In the genomic region with DNA sequence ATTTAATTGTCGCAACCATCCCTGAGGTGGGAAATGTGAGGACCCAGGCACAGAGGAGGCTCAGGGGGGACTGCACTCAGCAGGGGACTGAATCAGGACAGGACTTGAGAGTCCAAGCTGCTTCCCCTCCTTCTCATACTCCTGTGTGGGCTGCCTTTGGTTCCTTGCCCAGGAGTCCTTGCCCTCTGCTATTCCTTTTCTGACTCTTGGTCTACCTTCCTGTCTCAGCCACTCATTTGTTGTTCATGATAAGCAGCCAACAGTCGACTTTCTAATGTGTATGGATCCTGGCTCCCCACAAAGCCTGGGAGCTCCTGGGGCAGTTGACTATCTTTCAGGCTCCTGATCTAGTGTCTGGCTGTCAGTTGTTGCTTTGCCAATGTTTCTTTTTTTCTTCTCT, we compare ENCODE assay signal across 1 cellular context.
TF ChIP-seq lines count a peak whose summit lies in the region.

No MANE protein-coding gene starts in this region.

TF ChIP-seq in endothelial cell of umbilical vein, 7 proteins besides CTCF, POLR2A, EP300 and RAD21:
- TF ChIP-seq POLR2AphosphoS5 (IDR thresholded peaks at IDR 0.05; ENCODE audit: insufficient read depth, low read depth, low read length) (no peak), MAX (IDR thresholded peaks at IDR 0.05; ENCODE audit: insufficient read depth, insufficient read length) (no peak), EZH2 (IDR thresholded peaks at IDR 0.05; ENCODE audit: borderline replicate concordance, low read depth, low read length, severe bottlenecking) (no peak), JUN (IDR thresholded peaks at IDR 0.05; ENCODE audit: borderline replicate concordance, insufficient read depth, insufficient read length, low read depth) (no peak), FOS (IDR thresholded peaks at IDR 0.05; ENCODE audit: borderline replicate concordance, insufficient read depth, low read length) (no peak), MYC (IDR thresholded peaks at IDR 0.05; ENCODE audit: low read depth, low read length) (no peak), GATA2 (IDR thresholded peaks at IDR 0.05; ENCODE audit: insufficient read depth, insufficient read length, low read depth, low read length) (no peak)
